In genomic region chr21:37071561-37072238, GRCh38 we compare ENCODE assay signal across 8 cellular contexts. TPM values are rescaled to one million over a fixed set of nuclear protein-coding genes. Genes with fewer than 3 reads are reported as not detected.
DNase-seq lines count a peak whose midpoint lies in the region; ATAC-seq and TF ChIP-seq lines count a peak whose summit lies in the region.

No MANE protein-coding gene starts in this region.

- no peak for TF ChIP-seq CTCF in HEK293 (tag by site-specific recombination; IDR thresholded peaks at IDR 0.05)
- TF ChIP-seq CTCF in SK-N-SH (IDR thresholded peaks at IDR 0.05), result no peak
- TF ChIP-seq CTCF in mesothelial cell of epicardium (IDR thresholded peaks at IDR 0.05; ENCODE audit: unreplicated experiment), result no peak
- no peak for TF ChIP-seq CTCF in tibial artery (IDR thresholded peaks at IDR 0.05)

- ATAC-seq in effector memory CD8-positive, alpha-beta T cell (replicated peaks), result no peak
- ATAC-seq in GM18517 (IDR thresholded peaks at IDR 0.05; ENCODE audit: unreplicated experiment), result no peak

- peaks cover 48% of the 10 kb centered on the region for H3K79me2 ChIP-seq in SK-N-SH (ENCODE audit: insufficient read depth)

- H3K27ac ChIP-seq in BLaER1 (peak overlapping the region; percentile 96), HEK293 (ENCODE audit: extremely low read depth, low read depth, low read length) (peak overlapping the region; percentile 85), SK-N-SH (ENCODE audit: low read depth in 2 of 2, low read length in 1 of 2) (peak overlapping the region; percentile 90 to 97), tibial artery (peak overlapping the region; percentile 97 to 99)

- peak overlapping the region; percentile 89 to 96 for H3K4me3 Mint-ChIP-seq in effector memory CD8-positive, alpha-beta T cell
- H3K4me3 Mint-ChIP-seq in mesothelial cell of epicardium, result peak overlapping the region; percentile 79

- H3K9me3 Mint-ChIP-seq in effector memory CD8-positive, alpha-beta T cell, result peaks cover 0 to 2% of the 10 kb centered on the region in 2 donors
- H3K9me3 Mint-ChIP-seq in mesothelial cell of epicardium, result peaks cover 6% of the 10 kb centered on the region

- H3K36me3 ChIP-seq in BLaER1 (peaks cover 12% of the 10 kb centered on the region), HEK293 (ENCODE audit: control insufficient read depth in 2 of 2, insufficient read depth in 1 of 2, low read length in 2 of 2) (peaks cover 27 to 32% of the 10 kb centered on the region in 2 experiments), SK-N-SH (replicated peaks in 1 of 2; ENCODE audit: control insufficient read depth in 1 of 2, insufficient read depth in 2 of 2, low read length in 1 of 2) (peaks cover 26 to 31% of the 10 kb centered on the region in 2 experiments), tibial artery (peaks cover 7 to 18% (median 12%) of the 10 kb centered on the region in 3 donors)

- no peak for TF ChIP-seq RAD21 in SK-N-SH (IDR thresholded peaks at IDR 0.05; ENCODE audit: low read length)

- peaks cover 23 to 38% of the 10 kb centered on the region in 2 donors for H3K4me1 Mint-ChIP-seq in effector memory CD8-positive, alpha-beta T cell (ENCODE audit: low read depth in 2 of 2)
- peaks cover 34% of the 10 kb centered on the region for H3K4me1 Mint-ChIP-seq in mesothelial cell of epicardium

- CTCF ChIA-PET in HEK293 (lab: Yijun Ruan, JAX) (interaction anchor here (0.5 to 1.9 kb wide), 4 partner anchors 11 to 62 kb away, joined by 3 to 5 read pairs (median 4); no protein-coding TSS in a partner anchor), SK-N-SH (lab: Yijun Ruan, JAX) (interaction anchor here (1.2 to 2.1 kb wide), 6 partner anchors 20 to 95 kb away, joined by 3 to 8 read pairs (median 4); no protein-coding TSS in a partner anchor)

- H3K4me1 ChIP-seq in BLaER1, result peaks cover 37% of the 10 kb centered on the region
- H3K4me1 ChIP-seq in HEK293 (ENCODE audit: control insufficient read depth, insufficient read depth, low read length), result 0 out of 2 replicates have a peak, but pooled peaks cover 6% of the 10 kb centered on the region
- peaks cover 0 to 13% of the 10 kb centered on the region in 2 experiments; a peak in 2 of 4 replicates for H3K4me1 ChIP-seq in SK-N-SH (ENCODE audit: control insufficient read depth in 1 of 2, insufficient read depth in 2 of 2, low read depth in 1 of 2, low read length in 1 of 2)
- peaks cover 0 to 24% (median 14%) of the 10 kb centered on the region in 4 donors for H3K4me1 ChIP-seq in tibial artery

- peak overlapping the region; percentile 91 for H2AFZ ChIP-seq in SK-N-SH (ENCODE audit: low read depth)

- 26% methylated on average over 12 of the region's 12 CpGs for WGBS in SK-N-SH (ENCODE audit: low lambda C conversion rate)

- peak overlapping the region; percentile 91 for H3K4me3 ChIP-seq in BLaER1
- H3K4me3 ChIP-seq in HEK293 (ENCODE audit: low read depth, low read length), result peak overlapping the region; percentile 71
- H3K4me3 ChIP-seq in SK-N-SH (ENCODE audit: low read depth in 2 of 2, low read length in 1 of 2), result peak overlapping the region; percentile 76 to 98
- H3K4me3 ChIP-seq in tibial artery, result peak overlapping the region; percentile 69 to 71

- H3K27ac Mint-ChIP-seq in effector memory CD8-positive, alpha-beta T cell, result peak overlapping the region; percentile 96 to 97
- peak overlapping the region; percentile 98 for H3K27ac Mint-ChIP-seq in mesothelial cell of epicardium

- POLR2A ChIA-PET in HEK293 (lab: Yijun Ruan, JAX) (interaction anchor here (0.6 to 1.3 kb wide), 3 partner anchors 8 to 86 kb away, joined by 3 read pairs; no protein-coding TSS in a partner anchor), SK-N-SH (lab: Yijun Ruan, JAX) (no interaction called here)

- H4K20me1 ChIP-seq in BLaER1 (peaks cover 23% of the 10 kb centered on the region), SK-N-SH (ENCODE audit: insufficient read depth) (peaks cover 26% of the 10 kb centered on the region; the same call in 1 of the 2 replicates)

- H3K9me3 ChIP-seq in BLaER1 (0 out of 2 replicates have a peak, but pooled peaks cover 4% of the 10 kb centered on the region), HEK293 (ENCODE audit: control insufficient read depth, insufficient read depth, low read depth, low read length) (no peaks in the 10 kb centered on the region), SK-N-SH (no peaks in the 10 kb centered on the region), tibial artery (no peaks in the 10 kb centered on the region)

- peak; percentile 34 for DNase-seq in SK-N-SH
- DNase-seq in effector memory CD8-positive, alpha-beta T cell, result peak in 1 of 3 experiments; percentile 3
- no peak for DNase-seq in mesothelial cell of epicardium (ENCODE audit: low spot score in 2 of 2, unreplicated experiment in 2 of 2)
- DNase-seq in tibial artery, result peak; percentile 82 to 89
- DNase-seq in effector CD8-positive, alpha-beta T cell (lab: John Stamatoyannopoulos, UW), result no peak

- H3K9ac ChIP-seq in BLaER1, result peak overlapping the region; percentile 95
- peak overlapping the region; percentile 95 for H3K9ac ChIP-seq in SK-N-SH

- no peaks in the 10 kb centered on the region for H3K27me3 Mint-ChIP-seq in effector memory CD8-positive, alpha-beta T cell
- H3K27me3 Mint-ChIP-seq in mesothelial cell of epicardium (ENCODE audit: low read depth), result no peaks in the 10 kb centered on the region

- H3K36me3 Mint-ChIP-seq in effector memory CD8-positive, alpha-beta T cell (ENCODE audit: insufficient read depth), result peaks cover 23% of the 10 kb centered on the region
- peaks cover 16% of the 10 kb centered on the region for H3K36me3 Mint-ChIP-seq in mesothelial cell of epicardium

- H3K9me2 ChIP-seq in SK-N-SH, result no peaks in the 10 kb centered on the region

- H3K4me2 ChIP-seq in BLaER1, result peak overlapping the region; percentile 95
- H3K4me2 ChIP-seq in SK-N-SH, result peak overlapping the region; percentile 93

- no peak for TF ChIP-seq EP300 in SK-N-SH (IDR thresholded peaks at IDR 0.05; ENCODE audit: borderline replicate concordance in 1 of 2, low read depth in 1 of 2, low read length in 1 of 2)

- intact Hi-C loops in tibial artery (cut with DNase I; ENCODE audit: low total_unique reads), result loop anchor here (5.0 to 10.0 kb wide), 2 partner anchors 77 to 196 kb away; partner anchors contain the start of gene VPS26C

- H3F3A ChIP-seq in SK-N-SH (replicated peaks; ENCODE audit: insufficient read depth), result no peaks in the 10 kb centered on the region

- no peaks in the 10 kb centered on the region for H3K27me3 ChIP-seq in BLaER1
- H3K27me3 ChIP-seq in SK-N-SH (ENCODE audit: insufficient read depth), result no peaks in the 10 kb centered on the region
- H3K27me3 ChIP-seq in tibial artery, result no peaks in the 10 kb centered on the region

TF ChIP-seq in HEK293, 187 proteins besides CTCF, POLR2A, EP300 and RAD21 (continues in another document):
- TF ChIP-seq KLF1 (tag by site-specific recombination; IDR thresholded peaks at IDR 0.05), result peak; percentile 40; the same call in 1 of the 2 replicates
- no peak for TF ChIP-seq ZNF148 (tag by site-specific recombination; IDR thresholded peaks at IDR 0.05; ENCODE audit: borderline replicate concordance)
- TF ChIP-seq ZNF629 (tag by site-specific recombination; IDR thresholded peaks at IDR 0.05), result peak; percentile 36; the same call in 1 of the 2 replicates

TF ChIP-seq in SK-N-SH, 30 proteins besides CTCF, POLR2A, EP300 and RAD21:
- no peak for TF ChIP-seq MAX (IDR thresholded peaks at IDR 0.05; ENCODE audit: low read depth)
- no peak for TF ChIP-seq SMC3 (IDR thresholded peaks at IDR 0.05; ENCODE audit: low read depth, low read length)
- TF ChIP-seq TCF12 (IDR thresholded peaks at IDR 0.05), result no peak
- peak; percentile 17; the same call in 1 of the 2 replicates for TF ChIP-seq POLR2AphosphoS5 (IDR thresholded peaks at IDR 0.05; ENCODE audit: low read depth, low read length)
- no peak for TF ChIP-seq IRF3 (IDR thresholded peaks at IDR 0.05; ENCODE audit: low read depth, low read length)
- TF ChIP-seq RXRA (IDR thresholded peaks at IDR 0.05; ENCODE audit: borderline replicate concordance, low read depth), result no peak

RNA-seq across cellular contexts. Expression of gene PIGP, which starts 1.2 kb away (rescaled TPM):
- polyA plus RNA-seq in SK-N-SH (2012; rRNA removed), result 28.3 and 34.7 TPM in 2 replicates
- polyA plus RNA-seq in SK-N-SH (2012; cell fraction: cytosol; rRNA removed), result 41.9 and 52.0 TPM in 2 replicates
- 15.0 and 19.0 TPM in 2 replicates for polyA plus RNA-seq in SK-N-SH (2012; cell fraction: nucleus; rRNA removed)
- 11.0 to 13.9 TPM (median 13.7 TPM) in 3 replicates for total RNA-seq in mesothelial cell of epicardium

RNA-seq across cellular contexts. Expression of gene TTC3, which starts 1.4 kb away (rescaled TPM):
- 35.7 and 42.0 TPM in 2 replicates for polyA plus RNA-seq in SK-N-SH (2012; rRNA removed)
- polyA plus RNA-seq in SK-N-SH (2012; cell fraction: cytosol; rRNA removed), result 40.0 and 42.7 TPM in 2 replicates
- polyA plus RNA-seq in SK-N-SH (2012; cell fraction: nucleus; rRNA removed), result 43.1 and 74.5 TPM in 2 replicates
- total RNA-seq in mesothelial cell of epicardium, result 280 to 286 TPM (median 285 TPM) in 3 replicates

Comparison
In these comparisons a context has a peak if more than half of its experiments do, and no peak if none do; other contexts are left out.
1. DNase-seq: peak in SK-N-SH (single experiment) and tibial artery (2 of 2); none in mesothelial cell of epicardium (0 of 2) and effector CD8-positive, alpha-beta T cell (single experiment).
2. Peak in every context shown above with its lines, with median percentiles within 50 percentile points of each other: H3K27ac ChIP-seq and H3K4me3 ChIP-seq.